Comparison of ENCODE assay signal across 13 cellular contexts in genomic region chr11:133228406-133229330, GRCh38.
DNase-seq lines count a peak whose midpoint lies in the region; ATAC-seq, FAIRE-seq and TF ChIP-seq lines count a peak whose summit lies in the region.
"Had no signal": no experiment of that assay in that cellular context is flagged by ENCODE, and none has a peak within 500 bp of the region (broad histone marks: within the 10 kb centered on the region; RNA-seq: fewer than 3 reads in every experiment).

No MANE protein-coding gene starts in this region.

- H3K4me3 ChIP-seq in right atrium auricular region (no peak overlapping the region), mesendoderm (ENCODE audit: low read length) (no peak overlapping the region), BE2C (ENCODE audit: low read depth, low read length) (no peak overlapping the region)

- H3K27ac ChIP-seq in right atrium auricular region (no peak overlapping the region), mesendoderm (ENCODE audit: low read depth, low read length) (no peak overlapping the region)

- H3K36me3 ChIP-seq in right atrium auricular region: no peaks in the 10 kb centered on the region
- H3K36me3 ChIP-seq in mesendoderm (ENCODE audit: control insufficient read depth, insufficient read depth, low read length): no peaks in the 10 kb centered on the region
- H3K36me3 ChIP-seq in BE2C: no peaks in the 10 kb centered on the region

- H3K4me1 ChIP-seq in right atrium auricular region: no peaks in the 10 kb centered on the region
- H3K4me1 ChIP-seq in mesendoderm (ENCODE audit: control insufficient read depth, low read depth, low read length): no peaks in the 10 kb centered on the region
- H3K4me1 ChIP-seq in BE2C: no peaks in the 10 kb centered on the region

- ATAC-seq in Right ventricle myocardium superior (ENCODE audit: poor library complexity): peak; percentile 75
- no peak for ATAC-seq in effector memory CD8-positive, alpha-beta T cell (replicated peaks)

- peak overlapping the region; percentile 46 for H3K18ac ChIP-seq in mesendoderm (ENCODE audit: low read length)

- WGBS in mesendoderm (ENCODE audit: extremely low coverage, insufficient coverage, low lambda C conversion rate): no CpG with 5 or more reads among the region's 27 CpGs

- H4K8ac ChIP-seq in mesendoderm (ENCODE audit: low read depth, low read length): no peak overlapping the region

- H3K36me3 Mint-ChIP-seq in effector memory CD8-positive, alpha-beta T cell (ENCODE audit: insufficient read depth): no peaks in the 10 kb centered on the region
- H3K36me3 Mint-ChIP-seq: activated naive CD4-positive, alpha-beta T cell treated with anti-CD3 and anti-CD28 coated beads, Interleukin-2, amount 50 U/mL, for 24 hours had no signal

- intact Hi-C loops in Right ventricle myocardium superior (cut with DNase I): no loop called here

- no peak overlapping the region for H2AK5ac ChIP-seq in mesendoderm (ENCODE audit: low read length)

- H2BK5ac ChIP-seq in mesendoderm (ENCODE audit: low read length): no peak overlapping the region

- no peak overlapping the region for H4K5ac ChIP-seq in mesendoderm (ENCODE audit: low read length)

- no peaks in the 10 kb centered on the region for H3K4me1 Mint-ChIP-seq in effector memory CD8-positive, alpha-beta T cell (ENCODE audit: low read depth in 2 of 2)
- H3K4me1 Mint-ChIP-seq: activated CD4-positive, alpha-beta memory T cell treated with anti-CD3 and anti-CD28 coated beads, Interleukin-2, amount 10 ng/mL, durations not matched to agents 7 days and 5 days; activated naive CD4-positive, alpha-beta T cell treated with anti-CD3 and anti-CD28 coated beads, Interleukin-2, amount 50 U/mL, for 24 hours had no signal

- no peak overlapping the region for H3K4ac ChIP-seq in mesendoderm (ENCODE audit: low read depth, low read length)

- no peak overlapping the region for H3K4me2 ChIP-seq in mesendoderm (ENCODE audit: low read length)

- H2BK120ac ChIP-seq in mesendoderm (ENCODE audit: low read depth, low read length): no peak overlapping the region

- H3K56ac ChIP-seq in mesendoderm (ENCODE audit: low read length): no peak overlapping the region

- DNase-seq in Right ventricle myocardium superior (peak; percentile 47), right atrium auricular region (ENCODE audit: low spot score) (no peak), ecto neural progenitor cell (ENCODE audit: low spot score) (peak; percentile 71), mesendoderm (peak; percentile 75), BE2C (no peak), activated gamma-delta T cell treated with Interleukin-2 at 50 U/mL for 16 hours (no peak), GM19239 (ENCODE audit: insufficient read length, low spot score) (no peak)
- no peak for DNase-seq in effector memory CD8-positive, alpha-beta T cell
- DNase-seq: activated CD4-positive, alpha-beta memory T cell treated with anti-CD3 and anti-CD28 coated beads, Interleukin-2, amount 10 ng/mL, durations not matched to agents 7 days and 5 days; IMR-90; NCI-H510A; SW 1271 had no signal

- H3K9me3 ChIP-seq in right atrium auricular region (no peaks in the 10 kb centered on the region), BE2C (no peaks in the 10 kb centered on the region)

- H3K27ac Mint-ChIP-seq in effector memory CD8-positive, alpha-beta T cell: no peak overlapping the region
- H3K27ac Mint-ChIP-seq: activated CD4-positive, alpha-beta memory T cell treated with anti-CD3 and anti-CD28 coated beads, Interleukin-2, amount 10 ng/mL, durations not matched to agents 7 days and 5 days; activated naive CD4-positive, alpha-beta T cell treated with anti-CD3 and anti-CD28 coated beads, Interleukin-2, amount 50 U/mL, for 24 hours had no signal

- no peak overlapping the region for H2BK15ac ChIP-seq in mesendoderm (replicated peaks; ENCODE audit: low read depth)

- TF ChIP-seq CTCF in right atrium auricular region (IDR thresholded peaks at IDR 0.05) (no peak), BE2C (IDR thresholded peaks at IDR 0.05; ENCODE audit: low read depth, low read length) (no peak)

- H3K27me3 Mint-ChIP-seq in effector memory CD8-positive, alpha-beta T cell: no peaks in the 10 kb centered on the region
- H3K27me3 Mint-ChIP-seq: activated CD4-positive, alpha-beta memory T cell treated with anti-CD3 and anti-CD28 coated beads, Interleukin-2, amount 10 ng/mL, durations not matched to agents 7 days and 5 days had no signal

- H3K79me1 ChIP-seq in mesendoderm (ENCODE audit: low read length): no peaks in the 10 kb centered on the region

- H3K27me3 ChIP-seq in right atrium auricular region (no peaks in the 10 kb centered on the region), mesendoderm (ENCODE audit: insufficient read depth, low read length, poor library complexity) (no peaks in the 10 kb centered on the region), BE2C (peaks cover 10% of the 10 kb centered on the region)

- H3K9ac ChIP-seq in mesendoderm (ENCODE audit: low read length): no peak overlapping the region

- H3K4me3 Mint-ChIP-seq in effector memory CD8-positive, alpha-beta T cell: no peak overlapping the region
- H3K4me3 Mint-ChIP-seq: activated CD4-positive, alpha-beta memory T cell treated with anti-CD3 and anti-CD28 coated beads, Interleukin-2, amount 10 ng/mL, durations not matched to agents 7 days and 5 days; activated naive CD4-positive, alpha-beta T cell treated with anti-CD3 and anti-CD28 coated beads, Interleukin-2, amount 50 U/mL, for 24 hours had no signal

- no peak for FAIRE-seq in GM19239 (lab: Jason Lieb, UNC)

- H3K9me3 Mint-ChIP-seq in effector memory CD8-positive, alpha-beta T cell: peaks cover 0 to 5% of the 10 kb centered on the region in 2 donors
- H3K9me3 Mint-ChIP-seq: activated CD4-positive, alpha-beta memory T cell treated with anti-CD3 and anti-CD28 coated beads, Interleukin-2, amount 10 ng/mL, durations not matched to agents 7 days and 5 days had no signal

- H3K23ac ChIP-seq in mesendoderm (ENCODE audit: low read length): no peak overlapping the region

- H3K79me2 ChIP-seq in mesendoderm (ENCODE audit: control insufficient read depth, insufficient read depth, low read length): no peaks in the 10 kb centered on the region

Comparison
In these comparisons a context has a peak if more than half of its experiments do, and no peak if none do; other contexts are left out.
1. DNase-seq: peak in Right ventricle myocardium superior (single experiment), ecto neural progenitor cell (single experiment) and mesendoderm (single experiment); none in right atrium auricular region (single experiment), BE2C (single experiment), effector memory CD8-positive, alpha-beta T cell (0 of 3), activated gamma-delta T cell treated with Interleukin-2 at 50 U/mL for 16 hours (single experiment) and GM19239 (single experiment).